In the genomic region with DNA sequence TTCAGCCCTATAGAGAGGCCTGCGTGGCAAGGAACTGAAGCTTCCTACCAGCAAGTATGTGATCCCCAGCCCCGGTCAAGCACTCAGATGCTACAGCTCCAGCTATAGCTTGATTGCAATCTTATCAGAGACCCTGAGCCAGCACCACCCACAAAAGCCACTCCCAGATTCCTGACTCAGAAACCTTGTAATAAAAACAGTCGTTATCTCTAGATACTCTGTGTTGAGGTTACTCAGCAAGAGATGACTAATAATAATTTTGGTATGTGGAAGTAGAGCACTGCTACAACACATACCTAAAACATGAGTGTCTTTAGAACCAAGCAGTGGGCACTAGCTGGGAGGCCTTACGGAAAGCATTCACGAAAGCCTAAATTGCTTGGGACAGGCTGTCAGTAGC, we compare ENCODE assay signal across 11 cellular contexts.
DNase-seq lines count a peak whose midpoint lies in the region; ATAC-seq and TF ChIP-seq lines count a peak whose summit lies in the region.
"Had no signal": no experiment of that assay in that cellular context is flagged by ENCODE, and none has a peak within 500 bp of the region (broad histone marks: within the 10 kb centered on the region; RNA-seq: fewer than 3 reads in every experiment).

No MANE protein-coding gene starts in this region.

- H3K4me3 Mint-ChIP-seq in activated T-helper 17 cell treated with anti-CD3 and anti-CD28 coated beads, Interleukin-2, amount 50 U/mL, for 72 hours: no peak overlapping the region
- H3K4me3 Mint-ChIP-seq: brain had no signal

- H3K4me1 ChIP-seq in GM23248 (ENCODE audit: insufficient read depth): peaks cover 6% of the 10 kb centered on the region
- H3K4me1 ChIP-seq in MM.1S (ENCODE audit: low read length): peaks cover 9% of the 10 kb centered on the region
- H3K4me1 ChIP-seq in sigmoid colon: no peaks in the 10 kb centered on the region
- H3K4me1 ChIP-seq: heart left ventricle had no signal

- DNase-seq in 8988T (peak; percentile 53), GM23248 (peak; percentile 63), kidney glomerular epithelial cell (lab: John Stamatoyannopoulos, UW) (peak; percentile 79), MM.1S (no peak), sigmoid colon (no peak), lower leg skin (ENCODE audit: low spot score in 2 of 2) (no peak)
- DNase-seq: heart left ventricle, NCI-H524 treated with DMSO at 0.1 percent for 48 hours had no signal

- H3K79me2 ChIP-seq in GM23248 (ENCODE audit: insufficient read depth) (no peaks in the 10 kb centered on the region), MM.1S (ENCODE audit: low read length) (no peaks in the 10 kb centered on the region)

- no peaks in the 10 kb centered on the region for H3K27me3 Mint-ChIP-seq in activated T-helper 17 cell treated with anti-CD3 and anti-CD28 coated beads, Interleukin-2, amount 50 U/mL, for 72 hours

- in situ Hi-C loops in GM23248 (cut with MboI): no loop called here

- H3K36me3 ChIP-seq in GM23248 (ENCODE audit: low read depth) (no peaks in the 10 kb centered on the region), MM.1S (replicated peaks; ENCODE audit: insufficient read depth, low read length) (no peaks in the 10 kb centered on the region), sigmoid colon (no peaks in the 10 kb centered on the region)
- H3K36me3 ChIP-seq: heart left ventricle had no signal

- TF ChIP-seq CTCF in MM.1S (IDR thresholded peaks at IDR 0.05; ENCODE audit: low read length) (no peak), sigmoid colon (IDR thresholded peaks at IDR 0.05) (no peak), lower leg skin (IDR thresholded peaks at IDR 0.05) (no peak)

- H3K4me1 Mint-ChIP-seq in activated T-helper 17 cell treated with anti-CD3 and anti-CD28 coated beads, Interleukin-2, amount 50 U/mL, for 72 hours: peaks cover 15% of the 10 kb centered on the region

- no peak overlapping the region for H2AFZ ChIP-seq in GM23248
- H2AFZ ChIP-seq in MM.1S (ENCODE audit: low read length): no peak overlapping the region

- no peaks in the 10 kb centered on the region for H3K9me2 ChIP-seq in GM23248 (ENCODE audit: insufficient read depth)
- no peaks in the 10 kb centered on the region for H3K9me2 ChIP-seq in MM.1S (replicated peaks; ENCODE audit: insufficient read depth, low read length)

- H3K27ac Mint-ChIP-seq in activated T-helper 17 cell treated with anti-CD3 and anti-CD28 coated beads, Interleukin-2, amount 50 U/mL, for 72 hours: no peak overlapping the region
- H3K27ac Mint-ChIP-seq: brain had no signal

- no peak for TF ChIP-seq POLR2A in sigmoid colon (IDR thresholded peaks at IDR 0.05)
- no peak for TF ChIP-seq POLR2A in lower leg skin (IDR thresholded peaks at IDR 0.05)

- no peaks in the 10 kb centered on the region for H3K9me3 Mint-ChIP-seq in activated T-helper 17 cell treated with anti-CD3 and anti-CD28 coated beads, Interleukin-2, amount 50 U/mL, for 72 hours

- H3K9me3 ChIP-seq in GM23248 (ENCODE audit: low read depth) (no peaks in the 10 kb centered on the region), MM.1S (replicated peaks; ENCODE audit: insufficient read depth, low read length) (no peaks in the 10 kb centered on the region), sigmoid colon (peaks cover 0 to 4% (median 1%) of the 10 kb centered on the region in 4 donors)

- TF ChIP-seq EP300 in sigmoid colon (IDR thresholded peaks at IDR 0.05): no peak

- H4K20me1 ChIP-seq in GM23248 (ENCODE audit: insufficient read depth) (no peaks in the 10 kb centered on the region), MM.1S (ENCODE audit: insufficient read depth, low read length) (no peaks in the 10 kb centered on the region)

- no peaks in the 10 kb centered on the region for H3K36me3 Mint-ChIP-seq in activated T-helper 17 cell treated with anti-CD3 and anti-CD28 coated beads, Interleukin-2, amount 50 U/mL, for 72 hours (ENCODE audit: low read depth)
- H3K36me3 Mint-ChIP-seq: brain had no signal

- H3K27me3 ChIP-seq in GM23248 (replicated peaks; ENCODE audit: insufficient read depth) (peaks cover 12% of the 10 kb centered on the region; the same call in 1 of the 2 replicates), MM.1S (replicated peaks; ENCODE audit: insufficient read depth, low read length) (no peaks in the 10 kb centered on the region), sigmoid colon (no peaks in the 10 kb centered on the region)
- H3K27me3 ChIP-seq: heart left ventricle had no signal

- WGBS in GM23248 (ENCODE audit: low coverage in 1 of 2, low lambda C conversion rate in 2 of 2, missing lambda C conversion rate in 2 of 2), 2 experiments: 54 to 58% methylated on average over 5 of the region's 5 CpGs
- 84 to 89% methylated on average over 5 of the region's 5 CpGs for WGBS in sigmoid colon, 2 donors
- WGBS in lower leg skin, 2 donors: 78 to 79% methylated on average over 5 of the region's 5 CpGs

- no peak overlapping the region for H3K27ac ChIP-seq in GM23248
- H3K27ac ChIP-seq in MM.1S (ENCODE audit: low read length): no peak overlapping the region
- no peak overlapping the region for H3K27ac ChIP-seq in sigmoid colon
- H3K27ac ChIP-seq: heart left ventricle had no signal

- H3K4me2 ChIP-seq in GM23248 (ENCODE audit: unreplicated experiment): no peak overlapping the region
- no peak overlapping the region for H3K4me2 ChIP-seq in MM.1S (ENCODE audit: low read depth, low read length)

- H3F3A ChIP-seq in GM23248 (ENCODE audit: insufficient read depth) (peaks cover 12% of the 10 kb centered on the region; the same call in 1 of the 2 replicates), MM.1S (ENCODE audit: insufficient read depth, low read length) (no peaks in the 10 kb centered on the region)

- H3K9ac ChIP-seq in GM23248 (no peak overlapping the region), MM.1S (ENCODE audit: low read length) (no peak overlapping the region)

- peak; percentile 68 for ATAC-seq in activated T-helper 17 cell treated with anti-CD3 and anti-CD28 coated beads, Interleukin-2, amount 50 U/mL, for 72 hours (replicated peaks)
- no peak for ATAC-seq in HG02938 (IDR thresholded peaks at IDR 0.05; ENCODE audit: unreplicated experiment)
- ATAC-seq: heart left ventricle had no signal

- intact Hi-C loops in sigmoid colon (cut with DNase I) (no loop called here), lower leg skin (cut with DNase I; ENCODE audit: low total_unique reads) (no loop called here)

- H3K4me3 ChIP-seq in GM23248 (no peak overlapping the region), MM.1S (ENCODE audit: low read length) (no peak overlapping the region), sigmoid colon (no peak overlapping the region), lower leg skin (ENCODE audit: low read depth, poor library complexity, severe bottlenecking) (no peak overlapping the region)
- H3K4me3 ChIP-seq: heart left ventricle had no signal

Comparison
In these comparisons a context has a peak if more than half of its experiments do, and no peak if none do; other contexts are left out.
1. DNase-seq: peak in 8988T (single experiment), GM23248 (single experiment) and kidney glomerular epithelial cell (single experiment); none in MM.1S (single experiment), sigmoid colon (single experiment) and lower leg skin (0 of 2).